1 cellular context compared by ENCODE assay signal in genomic region chr17:41567317-41567716, GRCh38.
TF ChIP-seq lines count a peak whose summit lies in the region.

No MANE protein-coding gene starts in this region.

TF ChIP-seq in HEK293, 187 proteins besides CTCF, POLR2A, EP300 and RAD21:
- TF ChIP-seq EGR2 (tag by site-specific recombination; IDR thresholded peaks at IDR 0.05; ENCODE audit: low read depth) (peak; percentile 99), ZNF155 (tag by site-specific recombination; IDR thresholded peaks at IDR 0.05) (no peak), YY2 (tag by site-specific recombination; IDR thresholded peaks at IDR 0.05) (0 out of 2 replicates have a peak, but pooled peaks have one; percentile 20), ZNF404 (tag by site-specific recombination; IDR thresholded peaks at IDR 0.05) (no peak), ZBTB48 (tag by site-specific recombination; IDR thresholded peaks at IDR 0.05) (no peak), MZF1 (tag by site-specific recombination; IDR thresholded peaks at IDR 0.05; ENCODE audit: borderline replicate concordance) (no peak), ZNF398 (tag by site-specific recombination; IDR thresholded peaks at IDR 0.05) (peak; percentile 29; the same call in 1 of the 2 replicates), HOXD13 (CRISPR knock-in tag; IDR thresholded peaks at IDR 0.05; ENCODE audit: borderline replicate concordance) (no peak), ZNF148 (tag by site-specific recombination; IDR thresholded peaks at IDR 0.05; ENCODE audit: borderline replicate concordance) (0 out of 2 replicates have a peak, but pooled peaks have one; percentile 58), ZFHX2 (tag by site-specific recombination; conservative IDR thresholded peaks at IDR 0.05) (peak; percentile 96), ZNF521 (tag by site-specific recombination; IDR thresholded peaks at IDR 0.05) (peak; percentile 71; the same call in 1 of the 2 replicates)
